1 cellular context compared by ENCODE assay signal in the genomic region with DNA sequence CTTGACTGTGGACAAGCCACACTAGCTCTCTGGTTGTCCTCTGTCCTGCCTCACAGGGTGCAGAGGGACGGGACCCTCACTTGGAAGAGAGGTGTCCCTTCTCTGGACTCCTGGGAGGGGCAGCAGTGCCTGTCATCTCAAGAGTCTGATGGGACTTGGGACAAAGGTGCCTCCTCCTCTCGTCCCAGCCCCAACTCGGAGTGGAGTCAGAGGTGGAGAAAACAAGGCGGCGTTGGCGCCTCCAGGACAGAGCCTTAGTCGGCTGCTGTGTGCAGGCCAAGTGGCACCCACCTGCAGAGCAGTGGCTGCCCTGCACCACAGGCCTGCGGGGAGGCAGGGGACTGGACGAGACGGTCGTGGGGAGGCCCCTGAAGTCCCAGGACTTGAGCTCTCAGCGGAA.
TF ChIP-seq lines count a peak whose summit lies in the region.

No MANE protein-coding gene starts in this region.

TF ChIP-seq in IMR-90, 13 proteins besides CTCF, POLR2A, EP300 and RAD21 (continued from another document):
- no peak for TF ChIP-seq USF2 (IDR thresholded peaks at IDR 0.05; ENCODE audit: low read depth, low read length)
- TF ChIP-seq FOS (IDR thresholded peaks at IDR 0.05; ENCODE audit: low read depth, low read length) = no peak
- no peak for TF ChIP-seq SMC3 (IDR thresholded peaks at IDR 0.05; ENCODE audit: low read depth, low read length)
- no peak for TF ChIP-seq RCOR1 (IDR thresholded peaks at IDR 0.05; ENCODE audit: insufficient replicate concordance, low read length)
- no peak for TF ChIP-seq RFX5 (IDR thresholded peaks at IDR 0.05; ENCODE audit: low read depth, low read length)
